8 cellular contexts compared by ENCODE assay signal in the genomic region with DNA sequence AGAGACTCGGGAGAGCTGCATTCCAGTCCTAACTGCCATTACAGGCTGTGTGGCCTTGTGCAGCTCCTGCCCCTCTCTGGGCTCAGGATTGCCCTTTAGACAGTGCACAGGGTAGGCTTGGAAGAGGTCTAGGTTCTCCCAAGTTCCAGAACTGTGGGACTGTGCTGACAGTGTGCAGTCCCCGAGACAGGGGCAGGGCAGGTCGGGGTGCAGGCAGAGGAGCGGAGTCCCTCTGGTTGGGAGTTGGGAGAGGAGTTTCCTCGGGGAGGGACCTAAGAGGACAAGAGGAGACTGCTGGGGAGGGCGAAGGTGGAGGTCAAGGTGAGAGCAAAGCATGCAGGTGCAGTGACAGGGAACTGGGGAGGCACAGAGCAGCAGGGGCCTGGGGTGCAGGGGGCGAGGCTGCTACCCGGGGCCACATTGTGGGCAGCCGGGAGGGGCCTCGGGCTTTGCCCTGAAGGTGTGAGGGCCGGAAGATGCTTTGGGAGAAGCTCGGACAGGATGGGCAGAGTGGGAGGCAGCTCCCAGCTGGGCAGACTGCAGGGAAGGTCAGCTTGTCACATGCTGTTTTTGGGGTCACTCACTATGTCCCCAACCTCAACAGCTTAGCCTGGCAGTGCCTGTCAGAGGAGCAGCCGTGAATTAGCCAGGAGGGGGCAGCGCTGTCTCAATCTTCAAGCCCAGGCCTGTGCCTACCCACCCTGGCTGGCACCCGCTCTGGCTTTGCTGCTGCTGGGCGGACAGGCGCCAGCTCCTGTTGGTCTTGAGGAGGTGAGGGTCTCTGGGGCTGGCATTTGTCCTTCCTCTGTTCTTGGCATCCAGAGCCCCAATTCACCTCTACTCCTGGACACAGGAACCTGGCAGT. TPM values are rescaled to one million over a fixed set of nuclear protein-coding genes. Genes with fewer than 3 reads are reported as not detected.
DNase-seq lines count a peak whose midpoint lies in the region; TF ChIP-seq lines count a peak whose summit lies in the region.

No MANE protein-coding gene starts in this region.

- no peak for TF ChIP-seq POLR2A in esophagus squamous epithelium (IDR thresholded peaks at IDR 0.05)
- no peak for TF ChIP-seq POLR2A in ovary (IDR thresholded peaks at IDR 0.05)

- H3K9me3 ChIP-seq in esophagus squamous epithelium (no peaks in the 10 kb centered on the region), ovary (no peaks in the 10 kb centered on the region)

- TF ChIP-seq CTCF in esophagus squamous epithelium (IDR thresholded peaks at IDR 0.05) (peak in 5 of 6 experiments; percentile 34 to 57 (median 37)), ovary (IDR thresholded peaks at IDR 0.05) (peak in 2 of 3 donors; percentile 10 to 48)

- WGBS in esophagus squamous epithelium, 2 donors: 46 to 51% methylated on average over 3 to 10 of the region's 17 CpGs
- 35 to 47% (median 47%) methylated on average over 17 of the region's 17 CpGs for WGBS in ovary, 3 donors

- H3K4me3 ChIP-seq in esophagus squamous epithelium: no peak overlapping the region
- no peak overlapping the region for H3K4me3 ChIP-seq in ovary

- no peak overlapping the region for H3K27ac ChIP-seq in esophagus squamous epithelium
- H3K27ac ChIP-seq in ovary: no peak overlapping the region

- H3K4me1 ChIP-seq in esophagus squamous epithelium: peaks cover 12 to 40% (median 25%) of the 10 kb centered on the region in 3 donors
- peaks cover 7% of the 10 kb centered on the region for H3K4me1 ChIP-seq in ovary (ENCODE audit: insufficient read depth)

- intact Hi-C loops in esophagus squamous epithelium (cut with DNase I) (no loop called here), ovary (cut with DNase I) (loop anchor here in 2 of 4 donors (5.0 kb wide), 1 partner anchor 74 kb away; no protein-coding TSS in a partner anchor)

- no peaks in the 10 kb centered on the region for H3K27me3 ChIP-seq in esophagus squamous epithelium
- no peaks in the 10 kb centered on the region for H3K27me3 ChIP-seq in ovary

- DNase-seq in DMS 273 (lab: John Stamatoyannopoulos, UW; ENCODE audit: unreplicated experiment): peak; percentile 73
- DNase-seq in DMS 273 treated with DMSO at 0.1 percent for 48 hours (lab: John Stamatoyannopoulos, UW): no peak
- DNase-seq in NCI-H526 treated with DMSO at 0.1 percent for 48 hours (lab: John Stamatoyannopoulos, UW): peak; percentile 13
- DNase-seq in activated CD8-positive, alpha-beta memory T cell treated with anti-CD3 and anti-CD28 coated beads, Interleukin-2, amount 50 U/mL, for 1 hour (ENCODE audit: extremely low read depth): peak; percentile 45
- DNase-seq in esophagus squamous epithelium (lab: John Stamatoyannopoulos, UW): no peak
- peak in 2 of 5 donors; percentile 67 to 73 for DNase-seq in ovary
- DNase-seq in ureter (ENCODE audit: low spot score): peak; percentile 75
- DNase-seq in GM19238 (ENCODE audit: insufficient read length, low spot score): no peak

- no peak for TF ChIP-seq EP300 in ovary (IDR thresholded peaks at IDR 0.05)

- H3K36me3 ChIP-seq in esophagus squamous epithelium (no peaks in the 10 kb centered on the region), ovary (no peaks in the 10 kb centered on the region)

RNA-seq across cellular contexts. Expression of a gene that starts 15.4 kb away (rescaled TPM):
- total RNA-seq in esophagus squamous epithelium (10 to 100 TPM in 1 of 4 donors, 1 to 10 TPM in 3; 2.9 to 13.4 (median 4.2) TPM), ovary (10 to 100 TPM in 2 of 7 donors, 1 to 10 TPM in 5; 4.2 to 30.0 (median 5.2) TPM), ureter (31.0 TPM)
- 1 to 10 TPM; 3.3 to 7.8 TPM for polyA plus RNA-seq in ovary

Comparison
In these comparisons a context has a peak if more than half of its experiments do, and no peak if none do; other contexts are left out.
1. DNase-seq: peak in DMS 273 (single experiment), NCI-H526 treated with DMSO at 0.1 percent for 48 hours (single experiment), activated CD8-positive, alpha-beta memory T cell treated with anti-CD3 and anti-CD28 coated beads, Interleukin-2, amount 50 U/mL, for 1 hour (single experiment) and ureter (single experiment); none in DMS 273 treated with DMSO at 0.1 percent for 48 hours (single experiment), esophagus squamous epithelium (single experiment) and GM19238 (single experiment).